Comparison of ENCODE assay signal across 1 cellular context in genomic region chr9:9631302-9631701, GRCh38.
TF ChIP-seq lines count a peak whose summit lies in the region.

No MANE protein-coding gene starts in this region.

TF ChIP-seq in GM12878, 131 proteins besides CTCF, POLR2A, EP300 and RAD21 (continued from another document):
- TF ChIP-seq NFIC (IDR thresholded peaks at IDR 0.05; ENCODE audit: low read depth, low read length) (0 out of 2 replicates have a peak, but pooled peaks have one; percentile 31), ATF2 (IDR thresholded peaks at IDR 0.05; ENCODE audit: low read length) (peak; percentile 73), TARDBP (IDR thresholded peaks at IDR 0.05; ENCODE audit: borderline replicate concordance) (no peak), RELA (IDR thresholded peaks at IDR 0.05; ENCODE audit: borderline replicate concordance, partially characterized antibody) (no peak)
